In genomic region chr3:45688882-45689786, GRCh38 we compare ENCODE assay signal across 7 cellular contexts. TPM values are rescaled to one million over a fixed set of nuclear protein-coding genes. Genes with fewer than 3 reads are reported as not detected.
A peak's percentile ranks its signal among the peaks of the same experiment; 100 is the strongest.
DNase-seq lines count a peak whose midpoint lies in the region; ATAC-seq and TF ChIP-seq lines count a peak whose summit lies in the region.

Gene SACM1L (plus strand): TSS chr3:45689396. CDS start chr3:45689466, 70 bp downstream.

- peaks cover 33% of the 10 kb centered on the region for H4K20me1 ChIP-seq in hepatocyte (ENCODE audit: insufficient read depth, poor library complexity, severe bottlenecking)

- H3K9me3 ChIP-seq in hepatocyte (ENCODE audit: low read depth) = no peaks in the 10 kb centered on the region

- TF ChIP-seq CTCF in hepatocyte (IDR thresholded peaks at IDR 0.05; ENCODE audit: poor library complexity) = no peak

- under 1% methylated on average over 67 of the region's 81 CpGs for WGBS in hepatocyte (ENCODE audit: low lambda C conversion rate, missing lambda C conversion rate)

- DNase-seq in NCI-H2081 (lab: John Stamatoyannopoulos, UW) (peak; percentile 97 to 98), T1000 (lab: John Stamatoyannopoulos, UW) (peak; percentile 96), astrocyte of the hippocampus (ENCODE audit: low read depth, low spot score) (peak; percentile 100), hepatocyte (ENCODE audit: low spot score) (peak; percentile 98), renal cortical epithelial cell (ENCODE audit: low read depth) (peak; percentile 94)

- H3K4me3 ChIP-seq in hepatocyte = peak within 1 kb of the TSS; percentile 69

- peak within 1 kb of the TSS; percentile 77 for H2AFZ ChIP-seq in hepatocyte

- no peaks in the 10 kb centered on the region for H3K27me3 ChIP-seq in hepatocyte

- peaks cover 19% of the 10 kb centered on the region for H3K4me1 ChIP-seq in hepatocyte (ENCODE audit: insufficient read depth)

- no peaks in the 10 kb centered on the region for H3K36me3 ChIP-seq in hepatocyte (replicated peaks; ENCODE audit: insufficient read depth, low read depth)

- H3K9me2 ChIP-seq in hepatocyte (replicated peaks; ENCODE audit: insufficient read depth) = no peaks in the 10 kb centered on the region

- peak within 1 kb of the TSS; percentile 93 for H3K4me2 ChIP-seq in hepatocyte

- peak within 1 kb of the TSS; percentile 80 for H3K27ac ChIP-seq in hepatocyte

- H3K79me2 ChIP-seq in hepatocyte = peaks cover 46% of the 10 kb centered on the region

- peak; percentile 70 for ATAC-seq in GM18508 (IDR thresholded peaks at IDR 0.05; ENCODE audit: insufficient read depth, unreplicated experiment)
- ATAC-seq in HG03025 (IDR thresholded peaks at IDR 0.05; ENCODE audit: low FRiP score, unreplicated experiment) = peak; percentile 75

RNA-seq across cellular contexts. Expression of gene SACM1L, which starts in this region (rescaled TPM):
- 54.4 and 61.6 TPM in 2 replicates for total RNA-seq in hepatocyte
- polyA plus RNA-seq in hepatocyte = 26.3 and 28.1 TPM in 2 replicates
- 29.5 and 76.5 TPM in 2 replicates for total RNA-seq in renal cortical epithelial cell

Comparison
In these comparisons a context has a peak if more than half of its experiments do, and no peak if none do; other contexts are left out.
1. Peak in every context shown above with its lines: DNase-seq, ATAC-seq, H3K4me3 ChIP-seq and H3K27ac ChIP-seq.